In the genomic region with DNA sequence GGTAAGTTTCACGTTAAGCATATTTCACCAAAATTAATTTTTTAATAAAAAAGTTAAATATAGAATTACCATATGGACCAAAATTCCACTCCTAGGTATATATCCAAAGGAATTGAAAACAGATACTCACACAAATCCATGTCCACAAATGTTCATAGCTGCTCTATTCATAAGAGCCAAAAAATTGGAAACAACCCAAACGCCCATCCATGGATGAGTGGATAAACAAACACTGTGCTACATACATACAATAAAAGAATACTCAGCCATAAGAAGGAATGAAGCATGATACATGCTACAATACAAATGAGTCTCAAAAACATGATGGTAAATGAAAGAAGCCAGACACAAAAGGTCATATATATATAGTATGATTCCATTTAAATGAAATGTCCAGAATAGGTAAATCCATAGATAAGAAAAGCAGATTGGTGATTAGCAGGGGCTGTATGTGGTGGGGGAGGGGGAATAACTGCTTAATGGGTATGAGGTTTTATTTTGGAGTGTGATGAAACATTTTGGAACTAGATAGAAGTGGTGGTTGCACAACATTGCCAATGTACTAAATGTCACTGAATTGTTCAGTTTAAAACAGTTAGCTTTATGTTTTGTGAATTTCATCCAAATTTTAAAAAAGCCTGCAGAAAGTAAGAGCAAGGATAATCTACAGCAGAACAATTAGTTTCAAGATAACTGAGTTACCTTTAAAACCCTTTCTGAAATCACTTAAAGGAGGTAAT, we compare ENCODE assay signal across 16 cellular contexts.
DNase-seq lines count a peak whose midpoint lies in the region; ATAC-seq, FAIRE-seq and TF ChIP-seq lines count a peak whose summit lies in the region.
"Had no signal": no experiment of that assay in that cellular context is flagged by ENCODE, and none has a peak within 500 bp of the region (broad histone marks: within the 10 kb centered on the region; RNA-seq: fewer than 3 reads in every experiment).

No MANE protein-coding gene starts in this region.

- TF ChIP-seq POLR2A in K562 (conservative IDR thresholded peaks at IDR 0.05) (no peak), esophagus squamous epithelium (IDR thresholded peaks at IDR 0.05) (no peak)

- CTCF ChIA-PET in CD4-positive, alpha-beta memory T cell (lab: Charles Lee; ENCODE audit: partially characterized antibody), result no interaction called here
- CTCF ChIA-PET in K562 (lab: Yijun Ruan, JAX; ENCODE audit: low intra/inter-chr PET ratio), result no interaction called here

- in situ Hi-C loops in K562 (cut with MboI), result no loop called here

- POLR2A ChIA-PET in CD4-positive, alpha-beta memory T cell (lab: Charles Lee; ENCODE audit: partially characterized antibody), result no interaction called here
- POLR2A ChIA-PET in K562 (lab: Yijun Ruan, JAX), result interaction anchor here (0.6 kb wide), 3 partner anchors 13 to 261 kb away, joined by 3 to 4 read pairs (median 3); no protein-coding TSS in a partner anchor

- no peak for TF ChIP-seq RAD21 in K562 (CRISPR knock-in tag; conservative IDR thresholded peaks at IDR 0.05 in 1 of 2, IDR thresholded peaks at IDR 0.05 in 1 of 2)

- no peak overlapping the region for H2AFZ ChIP-seq in K562 (ENCODE audit: low read depth, low read length)

- no peaks in the 10 kb centered on the region for H3K9me3 ChIP-seq in CD4-positive, alpha-beta memory T cell (ENCODE audit: control insufficient read depth in 1 of 2, low read length in 2 of 2)
- H3K9me3 ChIP-seq in K562 (replicated peaks; ENCODE audit: control insufficient read depth, insufficient read depth, low read depth, low read length) (no peaks in the 10 kb centered on the region), esophagus squamous epithelium (no peaks in the 10 kb centered on the region)
- H3K9me3 ChIP-seq: left lung, MG63 had no signal

- H3K9me1 ChIP-seq in K562 (ENCODE audit: control insufficient read depth, insufficient read depth, low read length), result no peaks in the 10 kb centered on the region

- WGBS in K562 (ENCODE audit: insufficient coverage, low coverage, missing lambda C conversion rate), result 2% methylated on average over 2 of the region's 2 CpGs
- 49 to 53% methylated on average over 2 of the region's 2 CpGs for WGBS in esophagus squamous epithelium, 2 donors

- BruUV-seq in K562 (replicated peaks; lab: Mats Ljungman, UMichigan), result no TSS peak

- DNase-seq in CD4-positive, alpha-beta memory T cell, result no peak
- DNase-seq in MV-4-11 (lab: John Stamatoyannopoulos, UW), result peak; percentile 36
- DNase-seq in NCI-H345 (lab: John Stamatoyannopoulos, UW), result peak; percentile 89
- no peak for DNase-seq in K562 (ENCODE audit: extremely low read depth in 1 of 4, low spot score in 3 of 4)
- DNase-seq in esophagus squamous epithelium (lab: John Stamatoyannopoulos, UW), result no peak
- DNase-seq in NCI-H1048 (lab: John Stamatoyannopoulos, UW), result no peak
- no peak for DNase-seq in HPDE6-E6E7 (ENCODE audit: extremely low spot score)
- DNase-seq: activated CD4-positive, alpha-beta T cell treated with anti-CD3 and anti-CD28 coated beads, Interleukin-2, amount 10 ng/mL, durations not matched to agents 24 days and 14 days; activated naive CD8-positive, alpha-beta T cell treated with anti-CD3 and anti-CD28 coated beads, Interleukin-2, amount 50 U/mL, for 24 hours; activated T-cell treated with anti-CD3 and anti-CD28 coated beads, Interleukin-2, amount 50 U/mL, for 24 hours; hypothalamus; left lung; MG63; naive thymus-derived CD8-positive, alpha-beta T cell had no signal

- intact Hi-C loops in CD4-positive, alpha-beta memory T cell (cut with micrococcal nuclease), result no loop called here
- intact Hi-C loops in K562 (cut with micrococcal nuclease) (no loop called here), esophagus squamous epithelium (cut with DNase I) (no loop called here)

- H3K79me2 ChIP-seq in K562 (ENCODE audit: control insufficient read depth, insufficient read depth, low read length), result no peaks in the 10 kb centered on the region

- no peaks in the 10 kb centered on the region for H3K27me3 ChIP-seq in CD4-positive, alpha-beta memory T cell (ENCODE audit: insufficient read depth, low read length)
- peaks cover 13 to 36% of the 10 kb centered on the region in 2 experiments; a peak in 4 of 5 replicates for H3K27me3 ChIP-seq in K562 (ENCODE audit: control insufficient read depth in 2 of 2, insufficient read depth in 2 of 2, low read length in 2 of 2)
- no peaks in the 10 kb centered on the region for H3K27me3 ChIP-seq in esophagus squamous epithelium
- H3K27me3 ChIP-seq: left lung, MG63 had no signal

- H3K9me3 Mint-ChIP-seq in CD4-positive, alpha-beta memory T cell, result no peaks in the 10 kb centered on the region
- H3K9me3 Mint-ChIP-seq: activated CD4-positive, alpha-beta T cell treated with anti-CD3 and anti-CD28 coated beads, Interleukin-2, amount 10 ng/mL, durations not matched to agents 24 days and 14 days; activated naive CD8-positive, alpha-beta T cell treated with anti-CD3 and anti-CD28 coated beads, Interleukin-2, amount 50 U/mL, for 24 hours; activated T-cell treated with anti-CD3 and anti-CD28 coated beads, Interleukin-2, amount 50 U/mL, for 24 hours; naive thymus-derived CD8-positive, alpha-beta T cell; type B pancreatic cell had no signal

- no peak overlapping the region for H3K27ac ChIP-seq in CD4-positive, alpha-beta memory T cell (ENCODE audit: low read depth, low read length)
- H3K27ac ChIP-seq in K562 (ENCODE audit: extremely low read depth, low read depth, low read length) (no peak overlapping the region), esophagus squamous epithelium (peak overlapping the region in 1 of 4 donors; percentile 3)
- H3K27ac ChIP-seq: left lung had no signal

- no peak overlapping the region for H3K4me3 ChIP-seq in CD4-positive, alpha-beta memory T cell (ENCODE audit: low read length in 2 of 2)
- H3K4me3 ChIP-seq in K562, result no peak overlapping the region
- no peak overlapping the region for H3K4me3 ChIP-seq in esophagus squamous epithelium
- H3K4me3 ChIP-seq: left lung, MG63 had no signal

- no peak overlapping the region for H3K9ac ChIP-seq in K562 (ENCODE audit: insufficient read depth in 1 of 2, low read depth in 2 of 2, low read length in 2 of 2)

- no peaks in the 10 kb centered on the region for H3K36me3 ChIP-seq in CD4-positive, alpha-beta memory T cell (ENCODE audit: insufficient read depth, low read length)
- H3K36me3 ChIP-seq in K562 (ENCODE audit: control insufficient read depth, insufficient read depth, low read length) (no peaks in the 10 kb centered on the region), esophagus squamous epithelium (no peaks in the 10 kb centered on the region)
- H3K36me3 ChIP-seq: left lung, MG63 had no signal

- peaks cover 47 to 86% (median 59%) of the 10 kb centered on the region in 4 donors for H3K4me1 Mint-ChIP-seq in CD4-positive, alpha-beta memory T cell

- no peak for TF ChIP-seq EP300 in K562 (IDR thresholded peaks at IDR 0.05; ENCODE audit: low read length)

- ATAC-seq in K562 (no peak), GM21423 (IDR thresholded peaks at IDR 0.05; ENCODE audit: unreplicated experiment) (no peak)
- ATAC-seq: activated naive CD8-positive, alpha-beta T cell treated with anti-CD3 and anti-CD28 coated beads, Interleukin-2, amount 50 U/mL, for 24 hours; left lung; naive thymus-derived CD8-positive, alpha-beta T cell had no signal

- H3K4me3 Mint-ChIP-seq in CD4-positive, alpha-beta memory T cell, result no peak overlapping the region
- H3K4me3 Mint-ChIP-seq: activated CD4-positive, alpha-beta T cell treated with anti-CD3 and anti-CD28 coated beads, Interleukin-2, amount 10 ng/mL, durations not matched to agents 24 days and 14 days; activated naive CD8-positive, alpha-beta T cell treated with anti-CD3 and anti-CD28 coated beads, Interleukin-2, amount 50 U/mL, for 24 hours; activated T-cell treated with anti-CD3 and anti-CD28 coated beads, Interleukin-2, amount 50 U/mL, for 24 hours; naive thymus-derived CD8-positive, alpha-beta T cell; type B pancreatic cell had no signal

- peaks cover 27% of the 10 kb centered on the region for H3K4me1 ChIP-seq in CD4-positive, alpha-beta memory T cell (ENCODE audit: insufficient read depth, low read length)
- H3K4me1 ChIP-seq in K562 (replicated peaks in 1 of 2; ENCODE audit: control insufficient read depth in 2 of 2, insufficient read depth in 2 of 2, low read length in 2 of 2) (peaks cover 14 to 18% of the 10 kb centered on the region in 2 experiments), esophagus squamous epithelium (peaks cover 13 to 63% (median 20%) of the 10 kb centered on the region in 3 donors)

- no peak for FAIRE-seq in K562 (lab: Jason Lieb, UNC)

- no peak for TF ChIP-seq CTCF in K562 (IDR thresholded peaks at IDR 0.05 in 2 of 3, conservative IDR thresholded peaks at IDR 0.05 in 1 of 3; ENCODE audit: insufficient read depth in 2 of 3, low read depth in 1 of 3, low read length in 3 of 3)
- TF ChIP-seq CTCF in esophagus squamous epithelium (IDR thresholded peaks at IDR 0.05), result no peak

- H3K36me3 Mint-ChIP-seq in CD4-positive, alpha-beta memory T cell, result peaks cover 25 to 37% of the 10 kb centered on the region in 2 donors

- peak overlapping the region in 6 of 7 donors; percentile 1 to 75 (median 21) for H3K27ac Mint-ChIP-seq in CD4-positive, alpha-beta memory T cell
- H3K27ac Mint-ChIP-seq: activated naive CD8-positive, alpha-beta T cell treated with anti-CD3 and anti-CD28 coated beads, Interleukin-2, amount 50 U/mL, for 24 hours; activated T-cell treated with anti-CD3 and anti-CD28 coated beads, Interleukin-2, amount 50 U/mL, for 24 hours; type B pancreatic cell had no signal

- 0 out of 2 replicates have a peak, but pooled peaks cover 10% of the 10 kb centered on the region for H4K20me1 ChIP-seq in K562 (replicated peaks; ENCODE audit: control insufficient read depth, insufficient read depth, low read length)

- H3K27me3 Mint-ChIP-seq in CD4-positive, alpha-beta memory T cell, result no peaks in the 10 kb centered on the region
- H3K27me3 Mint-ChIP-seq: activated naive CD8-positive, alpha-beta T cell treated with anti-CD3 and anti-CD28 coated beads, Interleukin-2, amount 50 U/mL, for 24 hours; activated T-cell treated with anti-CD3 and anti-CD28 coated beads, Interleukin-2, amount 50 U/mL, for 24 hours; naive thymus-derived CD8-positive, alpha-beta T cell; type B pancreatic cell had no signal

- H3K4me2 ChIP-seq in K562 (ENCODE audit: insufficient read depth, low read length), result no peak overlapping the region

TF ChIP-seq in K562, 482 proteins besides CTCF, POLR2A, EP300 and RAD21 (continues in another document):
- TF ChIP-seq PTTG1 (tag; IDR thresholded peaks at IDR 0.05; ENCODE audit: low read depth), result no peak
- no peak for TF ChIP-seq CEBPG (CRISPR knock-in tag; IDR thresholded peaks at IDR 0.05)
- TF ChIP-seq CEBPG (tag; conservative IDR thresholded peaks at IDR 0.05 in 1 of 2, IDR thresholded peaks at IDR 0.05 in 1 of 2), result peak; percentile 35 to 44; a peak in 1 of 4 replicates
- no peak for TF ChIP-seq ZNF384 (IDR thresholded peaks at IDR 0.05; ENCODE audit: low read depth, low read length)

Comparison
In these comparisons a context has a peak if more than half of its experiments do, and no peak if none do; other contexts are left out.
1. DNase-seq: peak in MV-4-11 (single experiment) and NCI-H345 (single experiment); none in CD4-positive, alpha-beta memory T cell (0 of 5), K562 (0 of 4), esophagus squamous epithelium (single experiment), NCI-H1048 (single experiment) and HPDE6-E6E7 (single experiment).